Comparison of ENCODE assay signal across 1 cellular context in the genomic region with DNA sequence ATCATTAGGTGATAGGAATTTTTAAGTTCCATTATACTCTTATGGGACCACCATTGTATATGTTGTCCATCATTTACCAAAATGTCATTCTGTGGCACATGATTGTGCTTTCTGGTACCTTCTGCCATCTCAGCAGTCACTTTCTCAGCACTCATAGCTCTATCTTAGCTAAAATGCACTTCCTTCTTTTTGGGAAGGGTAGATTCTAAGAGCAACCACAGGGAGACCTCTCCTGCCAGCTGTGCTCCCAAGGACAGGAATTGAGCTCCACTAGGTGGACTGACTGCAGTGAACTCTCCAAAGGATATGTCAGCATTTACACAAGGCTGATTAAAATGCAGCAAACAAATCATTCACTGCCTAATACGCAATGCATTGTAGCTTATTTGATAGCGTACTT.
TF ChIP-seq lines count a peak whose summit lies in the region.

No MANE protein-coding gene starts in this region.

TF ChIP-seq in GM23338, 12 proteins besides CTCF, POLR2A, EP300 and RAD21 (continued from another document):
- TF ChIP-seq STAT1 (IDR thresholded peaks at IDR 0.05; ENCODE audit: unreplicated experiment), result no peak
- no peak for TF ChIP-seq POLR2AphosphoS5 (IDR thresholded peaks at IDR 0.05; ENCODE audit: low read depth)
- no peak for TF ChIP-seq EZH2phosphoT487 (IDR thresholded peaks at IDR 0.05; ENCODE audit: unreplicated experiment)
- TF ChIP-seq, protein P1, sequence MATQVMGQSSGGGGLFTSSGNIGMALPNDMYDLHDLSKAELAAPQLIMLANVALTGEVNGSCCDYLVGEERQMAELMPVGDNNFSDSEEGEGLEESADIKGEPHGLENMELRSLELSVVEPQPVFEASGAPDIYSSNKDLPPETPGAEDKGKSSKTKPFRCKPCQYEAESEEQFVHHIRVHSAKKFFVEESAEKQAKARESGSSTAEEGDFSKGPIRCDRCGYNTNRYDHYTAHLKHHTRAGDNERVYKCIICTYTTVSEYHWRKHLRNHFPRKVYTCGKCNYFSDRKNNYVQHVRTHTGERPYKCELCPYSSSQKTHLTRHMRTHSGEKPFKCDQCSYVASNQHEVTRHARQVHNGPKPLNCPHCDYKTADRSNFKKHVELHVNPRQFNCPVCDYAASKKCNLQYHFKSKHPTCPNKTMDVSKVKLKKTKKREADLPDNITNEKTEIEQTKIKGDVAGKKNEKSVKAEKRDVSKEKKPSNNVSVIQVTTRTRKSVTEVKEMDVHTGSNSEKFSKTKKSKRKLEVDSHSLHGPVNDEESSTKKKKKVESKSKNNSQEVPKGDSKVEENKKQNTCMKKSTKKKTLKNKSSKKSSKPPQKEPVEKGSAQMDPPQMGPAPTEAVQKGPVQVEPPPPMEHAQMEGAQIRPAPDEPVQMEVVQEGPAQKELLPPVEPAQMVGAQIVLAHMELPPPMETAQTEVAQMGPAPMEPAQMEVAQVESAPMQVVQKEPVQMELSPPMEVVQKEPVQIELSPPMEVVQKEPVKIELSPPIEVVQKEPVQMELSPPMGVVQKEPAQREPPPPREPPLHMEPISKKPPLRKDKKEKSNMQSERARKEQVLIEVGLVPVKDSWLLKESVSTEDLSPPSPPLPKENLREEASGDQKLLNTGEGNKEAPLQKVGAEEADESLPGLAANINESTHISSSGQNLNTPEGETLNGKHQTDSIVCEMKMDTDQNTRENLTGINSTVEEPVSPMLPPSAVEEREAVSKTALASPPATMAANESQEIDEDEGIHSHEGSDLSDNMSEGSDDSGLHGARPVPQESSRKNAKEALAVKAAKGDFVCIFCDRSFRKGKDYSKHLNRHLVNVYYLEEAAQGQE (IDR thresholded peaks at IDR 0.05; ENCODE audit: unreplicated experiment), result no peak
- TF ChIP-seq EZH2 (IDR thresholded peaks at IDR 0.05; ENCODE audit: low read depth, unreplicated experiment), result no peak
- no peak for TF ChIP-seq ZNF462 (CRISPR knock-in tag; IDR thresholded peaks at IDR 0.05)
- no peak for TF ChIP-seq JUNB (IDR thresholded peaks at IDR 0.05; ENCODE audit: unreplicated experiment)
- no peak for TF ChIP-seq CREB1 (CRISPR knock-in tag; IDR thresholded peaks at IDR 0.05; ENCODE audit: low read depth)
- TF ChIP-seq NANOG (IDR thresholded peaks at IDR 0.05; ENCODE audit: borderline replicate concordance), result no peak
- TF ChIP-seq ZNF114 (CRISPR knock-in tag; IDR thresholded peaks at IDR 0.05), result no peak
